Comparison of ENCODE assay signal across 10 cellular contexts in the genomic region with DNA sequence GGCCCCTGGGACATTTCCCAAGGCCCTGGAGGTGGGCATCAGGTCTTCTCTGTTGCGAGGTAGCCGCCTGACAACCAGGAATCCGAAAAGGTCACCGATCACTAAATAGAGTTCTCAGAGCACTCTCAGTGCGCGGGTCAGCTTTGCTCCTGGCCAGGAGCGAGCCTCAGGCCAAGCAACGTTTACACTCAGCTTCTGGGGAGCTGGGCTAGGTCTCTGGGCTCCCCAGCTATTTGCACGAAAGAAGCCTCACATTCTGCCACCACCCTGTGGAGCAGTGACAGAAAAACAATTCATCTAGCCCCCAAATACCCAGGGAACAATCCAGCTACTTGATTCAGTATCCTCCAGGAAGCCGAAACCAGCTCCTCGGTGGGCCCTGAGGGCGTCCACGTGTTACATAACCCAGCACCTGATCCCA. TPM values are rescaled to one million over a fixed set of nuclear protein-coding genes. Genes with fewer than 3 reads are reported as not detected.
DNase-seq lines count a peak whose midpoint lies in the region; ATAC-seq, FAIRE-seq and TF ChIP-seq lines count a peak whose summit lies in the region.
"Had no signal": no experiment of that assay in that cellular context is flagged by ENCODE, and none has a peak within 500 bp of the region (broad histone marks: within the 10 kb centered on the region; RNA-seq: fewer than 3 reads in every experiment).

No MANE protein-coding gene starts in this region.

- no CpG with 5 or more reads among the region's 13 CpGs for WGBS in H9 (ENCODE audit: extremely low coverage, insufficient read length, low lambda C conversion rate)
- whole genome bisulfite sequencing in body of pancreas, 2 donors = 19 to 33% methylated on average over 10 to 13 of the region's 13 CpGs

- H3K9ac ChIP-seq in H9 (ENCODE audit: extremely low read depth, insufficient read length, low read length) = no peak overlapping the region

- no peak overlapping the region for H4K91ac ChIP-seq in H9 (ENCODE audit: insufficient read length, low read depth, low read length)

- H2BK12ac ChIP-seq in H9 (ENCODE audit: insufficient read length, low read depth, low read length) = peak overlapping the region; percentile 65

- intact Hi-C loops in body of pancreas (cut with DNase I) = no loop called here

- no peaks in the 10 kb centered on the region for H3K9me3 Mint-ChIP-seq in H9
- no peaks in the 10 kb centered on the region for H3K9me3 Mint-ChIP-seq in activated CD8-positive, alpha-beta memory T cell treated with anti-CD3 and anti-CD28 coated beads, Interleukin-2, amount 10 ng/mL, durations not matched to agents 7 days and 5 days (ENCODE audit: low read depth)

- peak overlapping the region; percentile 88 to 89; a peak in 4 of 5 replicates for H3K4me3 Mint-ChIP-seq in H9
- H3K4me3 Mint-ChIP-seq in activated CD8-positive, alpha-beta memory T cell treated with anti-CD3 and anti-CD28 coated beads, Interleukin-2, amount 10 ng/mL, durations not matched to agents 7 days and 5 days = no peak overlapping the region
- H3K4me3 Mint-ChIP-seq: T-helper 17 cell had no signal

- no peak overlapping the region for H2BK120ac ChIP-seq in H9 (ENCODE audit: low read depth, low read length, poor library complexity, severe bottlenecking)

- peaks cover 32% of the 10 kb centered on the region for H3K23me2 ChIP-seq in H9 (ENCODE audit: insufficient read length, low read depth, low read length, poor library complexity, severe bottlenecking)

- H3K27me3 ChIP-seq in H9 (ENCODE audit: insufficient read depth, low read length) = no peaks in the 10 kb centered on the region; the same call in 1 of the 2 replicates
- H3K27me3 ChIP-seq in body of pancreas = no peaks in the 10 kb centered on the region

- no peak overlapping the region for H3K4me3 ChIP-seq in body of pancreas
- H3K4me3 ChIP-seq in retinal pigment epithelial cell (ENCODE audit: low read length) = peak overlapping the region; percentile 82

- no peak overlapping the region for H3K4ac ChIP-seq in H9 (ENCODE audit: low read depth, low read length)

- H4K8ac ChIP-seq in H9 (replicated peaks; ENCODE audit: insufficient read length, low read depth, low read length) = no peak overlapping the region

- no peak overlapping the region for H4K5ac ChIP-seq in H9 (ENCODE audit: insufficient read length, low read depth, low read length)

- TF ChIP-seq CTCF in H9 (conservative IDR thresholded peaks at IDR 0.05) (no peak), body of pancreas (IDR thresholded peaks at IDR 0.05) (no peak), retinal pigment epithelial cell (conservative IDR thresholded peaks at IDR 0.05; ENCODE audit: low read depth, low read length) (no peak)

- no peak overlapping the region for H3K27ac ChIP-seq in H9 (ENCODE audit: insufficient read length, low read depth, low read length)
- H3K27ac ChIP-seq in body of pancreas = peak overlapping the region; percentile 93 to 99 (median 94)

- H3K14ac ChIP-seq in H9 (ENCODE audit: insufficient read depth, low read length) = peak overlapping the region; percentile 34; the same call in 1 of the 2 replicates

- no peak for ATAC-seq in body of pancreas
- ATAC-seq in activated CD8-positive, alpha-beta memory T cell treated with anti-CD3 and anti-CD28 coated beads, Interleukin-2, amount 10 ng/mL, durations not matched to agents 7 days and 5 days = no peak
- no peak for ATAC-seq in GM21576 (IDR thresholded peaks at IDR 0.05; ENCODE audit: unreplicated experiment)
- ATAC-seq: T-helper 17 cell had no signal

- peaks cover 2 to 19% (median 18%) of the 10 kb centered on the region in 3 experiments; a peak in 5 of 7 replicates for H3K36me3 Mint-ChIP-seq in H9 (ENCODE audit: insufficient read depth in 1 of 3, low read depth in 3 of 3)
- H3K36me3 Mint-ChIP-seq in activated CD8-positive, alpha-beta memory T cell treated with anti-CD3 and anti-CD28 coated beads, Interleukin-2, amount 10 ng/mL, durations not matched to agents 7 days and 5 days = no peaks in the 10 kb centered on the region

- H3K4me2 ChIP-seq in H9 (ENCODE audit: insufficient read depth, insufficient read length, low read length) = peak overlapping the region; percentile 72

- peaks cover 18% of the 10 kb centered on the region for H3K4me1 ChIP-seq in H9 (ENCODE audit: insufficient read depth, low read length)
- H3K4me1 ChIP-seq in body of pancreas = peaks cover 64% of the 10 kb centered on the region

- H3K27ac Mint-ChIP-seq in H9 = peak overlapping the region; percentile 95 to 98 (median 98)
- no peak overlapping the region for H3K27ac Mint-ChIP-seq in activated CD8-positive, alpha-beta memory T cell treated with anti-CD3 and anti-CD28 coated beads, Interleukin-2, amount 10 ng/mL, durations not matched to agents 7 days and 5 days
- H3K27ac Mint-ChIP-seq: T-helper 17 cell had no signal

- no peak overlapping the region for H3K56ac ChIP-seq in H9 (ENCODE audit: insufficient read length, low read depth, low read length)

- FAIRE-seq in GM12892 (lab: Jason Lieb, UNC) = no peak

- DNase-seq in H9 (no peak), body of pancreas (no peak), islet precursor cell (peak; percentile 51), retinal pigment epithelial cell (ENCODE audit: low read depth) (no peak), GM12892 (ENCODE audit: insufficient read length) (no peak)
- no peak for DNase-seq in activated T-cell treated with anti-CD3 and anti-CD28 coated beads, Interleukin-2, amount 50 U/mL, for 1 hour
- no peak for DNase-seq in activated CD8-positive, alpha-beta memory T cell treated with anti-CD3 and anti-CD28 coated beads, Interleukin-2, amount 10 ng/mL, durations not matched to agents 7 days and 5 days
- DNase-seq: NCI-H526 treated with DMSO at 0.1 percent for 48 hours, T-helper 17 cell had no signal

- H2BK15ac ChIP-seq in H9 (ENCODE audit: low read depth, low read length) = no peak overlapping the region

- H4K20me1 ChIP-seq in H9 (ENCODE audit: control insufficient read depth, insufficient read depth, insufficient read length) = no peaks in the 10 kb centered on the region

- H3K23ac ChIP-seq in H9 (ENCODE audit: insufficient read length, low read depth, low read length) = no peak overlapping the region

- peaks cover 79 to 83% of the 10 kb centered on the region in 2 experiments for H3K4me1 Mint-ChIP-seq in H9
- peaks cover 2% of the 10 kb centered on the region for H3K4me1 Mint-ChIP-seq in activated CD8-positive, alpha-beta memory T cell treated with anti-CD3 and anti-CD28 coated beads, Interleukin-2, amount 10 ng/mL, durations not matched to agents 7 days and 5 days

- no peaks in the 10 kb centered on the region for H3K36me3 ChIP-seq in body of pancreas (replicated peaks in 1 of 2; ENCODE audit: insufficient read depth in 1 of 2, low read depth in 2 of 2)

- H3K9me3 ChIP-seq in H9 (ENCODE audit: control insufficient read depth, low read depth, low read length) = no peaks in the 10 kb centered on the region
- no peaks in the 10 kb centered on the region for H3K9me3 ChIP-seq in body of pancreas

- H3K79me2 ChIP-seq in H9 (ENCODE audit: insufficient read depth, low read length) = peaks cover 37% of the 10 kb centered on the region; the same call in 1 of the 2 replicates

- H3K79me1 ChIP-seq in H9 (ENCODE audit: insufficient read depth, low read depth, low read length, poor library complexity, severe bottlenecking) = peaks cover 14% of the 10 kb centered on the region

- H2BK20ac ChIP-seq in H9 (ENCODE audit: low read depth, low read length, poor library complexity, severe bottlenecking) = no peak overlapping the region

- no peak overlapping the region for H2AFZ ChIP-seq in H9 (ENCODE audit: low read length)

- H3T11ph ChIP-seq in H9 (ENCODE audit: low read length) = no peak overlapping the region

- H3K18ac ChIP-seq in H9 (ENCODE audit: insufficient read length, low read depth, low read length) = no peak overlapping the region

- H2AK5ac ChIP-seq in H9 (ENCODE audit: insufficient read length, low read length) = no peak overlapping the region

- no peak overlapping the region for H2BK5ac ChIP-seq in H9 (ENCODE audit: insufficient read length, low read length)

- H3K27me3 Mint-ChIP-seq in H9 (ENCODE audit: low read depth) = peaks cover 7% of the 10 kb centered on the region
- peaks cover 49% of the 10 kb centered on the region for H3K27me3 Mint-ChIP-seq in activated CD8-positive, alpha-beta memory T cell treated with anti-CD3 and anti-CD28 coated beads, Interleukin-2, amount 10 ng/mL, durations not matched to agents 7 days and 5 days

- TF ChIP-seq POLR2A in body of pancreas (IDR thresholded peaks at IDR 0.05) (no peak), GM12892 (IDR thresholded peaks at IDR 0.05; ENCODE audit: low read depth, low read length) (no peak)

- CTCF ChIA-PET in activated CD8-positive, alpha-beta memory T cell treated with anti-CD3 and anti-CD28 coated beads, Interleukin-2, amount 10 ng/mL, durations not matched to agents 7 days and 5 days (lab: Charles Lee) = interaction anchor here (0.8 kb wide), 1 partner anchor 55 kb away, joined by 3 read pairs; no protein-coding TSS in a partner anchor

RNA-seq across cellular contexts. Expression of a gene that starts 3.3 kb away (rescaled TPM):
- total RNA-seq in H9 (2021) (88.5 and 93.8 TPM in 2 replicates), body of pancreas (10 to 100 TPM; 62.6 to 71.9 TPM)
- under 1 TPM in 1 of 2 experiments, not detected in 1; 0.12 TPM for total RNA-seq in activated CD8-positive, alpha-beta memory T cell treated with anti-CD3 and anti-CD28 coated beads, Interleukin-2, amount 10 ng/mL, durations not matched to agents 7 days and 5 days
- not detected for polyA plus RNA-seq in GM12892 (2012; ENCODE audit: missing spikeins)

Comparison
In these comparisons a context has a peak if more than half of its experiments do, and no peak if none do; other contexts are left out.
1. RNA of a gene that starts 3.3 kb away (total RNA-seq): 88.5 to 93.8 TPM in H9 and 62.6 to 71.9 TPM in body of pancreas; 0.12 TPM in activated CD8-positive, alpha-beta memory T cell treated with anti-CD3 and anti-CD28 coated beads, Interleukin-2, amount 10 ng/mL, durations not matched to agents 7 days and 5 days; every median in the first group is over 10 times any median in the second.